In genomic region chr7:47346378-47346914, GRCh38 we compare ENCODE assay signal across 15 cellular contexts.
DNase-seq lines count a peak whose midpoint lies in the region; ATAC-seq and TF ChIP-seq lines count a peak whose summit lies in the region.
"Had no signal": no experiment of that assay in that cellular context is flagged by ENCODE, and none has a peak within 500 bp of the region (broad histone marks: within the 10 kb centered on the region; RNA-seq: fewer than 3 reads in every experiment).

No MANE protein-coding gene starts in this region.

- no peak overlapping the region for H2BK12ac ChIP-seq in neuronal stem cell (ENCODE audit: low read length)

- peak overlapping the region; percentile 22 for H3K27ac Mint-ChIP-seq in chondrocyte (ENCODE audit: unreplicated experiment)
- H3K27ac Mint-ChIP-seq in stimulated activated naive CD8-positive, alpha-beta T cell treated with anti-CD3 and anti-CD28 coated beads, Interleukin-15, amount 100 ng/mL, for 72 hours, result no peak overlapping the region
- H3K27ac Mint-ChIP-seq: CD8-positive, alpha-beta memory T cell; HFFc6 had no signal

- H3K36me3 Mint-ChIP-seq in chondrocyte (ENCODE audit: low read depth), result peaks cover 41% of the 10 kb centered on the region
- H3K36me3 Mint-ChIP-seq: CD8-positive, alpha-beta memory T cell had no signal

- H3K27ac ChIP-seq in neuronal stem cell (replicated peaks; ENCODE audit: low read length) (no peak overlapping the region), transverse colon (no peak overlapping the region)
- H3K27ac ChIP-seq: A549, BLaER1 had no signal

- H2AK5ac ChIP-seq in neuronal stem cell (ENCODE audit: low read depth, low read length), result no peak overlapping the region

- H3K36me3 ChIP-seq in neuronal stem cell (replicated peaks in 1 of 2; ENCODE audit: control insufficient read depth in 2 of 2, insufficient read depth in 2 of 2, low read length in 2 of 2) (peaks cover 0 to 26% of the 10 kb centered on the region in 2 donors), transverse colon (peaks cover 0 to 15% (median 7%) of the 10 kb centered on the region in 4 donors)

- no peak overlapping the region for H3K4me3 Mint-ChIP-seq in chondrocyte (ENCODE audit: unreplicated experiment)
- H3K4me3 Mint-ChIP-seq in stimulated activated naive CD8-positive, alpha-beta T cell treated with anti-CD3 and anti-CD28 coated beads, Interleukin-15, amount 100 ng/mL, for 72 hours, result no peak overlapping the region
- H3K4me3 Mint-ChIP-seq: CD8-positive, alpha-beta memory T cell; HFFc6 had no signal

- in situ Hi-C loops in transverse colon (cut with MboI; ENCODE audit: low pct_ligation_motif_present in 1 of 4, low pct_unique_long_range_greater_than_20kb in 1 of 4, low sequenced_read_pairs in 3 of 4), result no loop called here

- no peak overlapping the region for H4K8ac ChIP-seq in neuronal stem cell (ENCODE audit: low read depth, low read length)

- DNase-seq in chondrocyte (ENCODE audit: low spot score), result peak; percentile 62
- peak; percentile 31 for DNase-seq in islet precursor cell
- no peak for DNase-seq in neuronal stem cell (ENCODE audit: low spot score)
- DNase-seq in transverse colon, result peak; percentile 2
- no peak for DNase-seq in activated naive CD4-positive, alpha-beta T cell (lab: John Stamatoyannopoulos, UW)
- no peak for DNase-seq in AG20443 (ENCODE audit: low spot score)
- no peak for DNase-seq in stimulated activated naive CD8-positive, alpha-beta T cell treated with anti-CD3 and anti-CD28 coated beads, Interleukin-15, amount 100 ng/mL, for 72 hours
- DNase-seq: Caco-2; CD8-positive, alpha-beta memory T cell; DND-41; GDM1; HCEC 1CT; HFFc6 had no signal

- TF ChIP-seq CTCF in chondrocyte (IDR thresholded peaks at IDR 0.05) (no peak), transverse colon (IDR thresholded peaks at IDR 0.05) (no peak)

- H3K23ac ChIP-seq in neuronal stem cell (ENCODE audit: low read depth, low read length, poor library complexity), result peak overlapping the region; percentile 27

- no peak for ATAC-seq in stimulated activated naive CD8-positive, alpha-beta T cell treated with anti-CD3 and anti-CD28 coated beads, Interleukin-15, amount 100 ng/mL, for 72 hours

- H4K91ac ChIP-seq in neuronal stem cell (ENCODE audit: low read depth, low read length, poor library complexity), result no peak overlapping the region

- TF ChIP-seq EP300 in transverse colon (IDR thresholded peaks at IDR 0.05; ENCODE audit: low read depth), result no peak

- H2AFZ ChIP-seq in neuronal stem cell (ENCODE audit: low read length), result no peak overlapping the region

- H3K9ac ChIP-seq in neuronal stem cell (ENCODE audit: low read depth, low read length, poor library complexity), result no peak overlapping the region
- H3K9ac ChIP-seq: BLaER1 had no signal

- no peak overlapping the region for H2BK15ac ChIP-seq in neuronal stem cell (ENCODE audit: low read length)

- H3K4me1 ChIP-seq in neuronal stem cell (ENCODE audit: control insufficient read depth in 2 of 2, insufficient read depth in 1 of 2, low read depth in 1 of 2, low read length in 2 of 2), result peaks cover 0 to 2% of the 10 kb centered on the region in 2 donors
- no peaks in the 10 kb centered on the region for H3K4me1 ChIP-seq in transverse colon
- H3K4me1 ChIP-seq: Caco-2 had no signal

- H3K4ac ChIP-seq in neuronal stem cell (ENCODE audit: low read length), result no peak overlapping the region

- intact Hi-C loops in transverse colon (cut with DNase I; ENCODE audit: low total_unique reads), result no loop called here

- H3K14ac ChIP-seq in neuronal stem cell (ENCODE audit: low read length), result no peak overlapping the region

- no peaks in the 10 kb centered on the region for H3K9me3 Mint-ChIP-seq in chondrocyte (ENCODE audit: low read depth)
- H3K9me3 Mint-ChIP-seq in stimulated activated naive CD8-positive, alpha-beta T cell treated with anti-CD3 and anti-CD28 coated beads, Interleukin-15, amount 100 ng/mL, for 72 hours, result no peaks in the 10 kb centered on the region
- H3K9me3 Mint-ChIP-seq: HFFc6 had no signal

- no peak overlapping the region for H3K4me2 ChIP-seq in neuronal stem cell (ENCODE audit: insufficient read depth, low read length, poor library complexity, severe bottlenecking)
- H3K4me2 ChIP-seq: A549, BLaER1 had no signal

- H2BK5ac ChIP-seq in neuronal stem cell (ENCODE audit: low read length), result no peak overlapping the region

- H3K4me3 ChIP-seq in neuronal stem cell (ENCODE audit: low read length in 2 of 2), result no peak overlapping the region
- H3K4me3 ChIP-seq in transverse colon, result no peak overlapping the region
- H3K4me3 ChIP-seq: A549, BLaER1 had no signal

- H2BK120ac ChIP-seq in neuronal stem cell (ENCODE audit: low read depth, low read length), result no peak overlapping the region

- H3K27me3 ChIP-seq in neuronal stem cell (ENCODE audit: control insufficient read depth in 3 of 3, insufficient read depth in 3 of 3, low read depth in 1 of 3, low read length in 3 of 3) (no peaks in the 10 kb centered on the region), transverse colon (no peaks in the 10 kb centered on the region)
- H3K27me3 ChIP-seq: BLaER1 had no signal

- no peaks in the 10 kb centered on the region for H3K27me3 Mint-ChIP-seq in chondrocyte (ENCODE audit: low read depth)
- no peaks in the 10 kb centered on the region for H3K27me3 Mint-ChIP-seq in stimulated activated naive CD8-positive, alpha-beta T cell treated with anti-CD3 and anti-CD28 coated beads, Interleukin-15, amount 100 ng/mL, for 72 hours
- H3K27me3 Mint-ChIP-seq: CD8-positive, alpha-beta memory T cell had no signal

- no peaks in the 10 kb centered on the region for H3K9me3 ChIP-seq in neuronal stem cell (replicated peaks in 1 of 2; ENCODE audit: control insufficient read depth in 2 of 2, insufficient read depth in 1 of 2, low read depth in 1 of 2, low read length in 2 of 2)
- no peaks in the 10 kb centered on the region for H3K9me3 ChIP-seq in transverse colon
- H3K9me3 ChIP-seq: A549, BLaER1, Caco-2 had no signal

- H3K4me1 Mint-ChIP-seq in chondrocyte (ENCODE audit: low read depth), result peaks cover 70% of the 10 kb centered on the region
- H3K4me1 Mint-ChIP-seq in stimulated activated naive CD8-positive, alpha-beta T cell treated with anti-CD3 and anti-CD28 coated beads, Interleukin-15, amount 100 ng/mL, for 72 hours, result no peaks in the 10 kb centered on the region
- H3K4me1 Mint-ChIP-seq: CD8-positive, alpha-beta memory T cell had no signal

- peak overlapping the region; percentile 5 for H3K18ac ChIP-seq in neuronal stem cell (ENCODE audit: low read length)

- WGBS in neuronal stem cell (ENCODE audit: extremely low coverage in 2 of 2, insufficient read length in 2 of 2, insufficient replicate concordance in 1 of 2), 2 donors, result no CpG with 5 or more reads among the region's 7 CpGs
- 98% methylated on average over 7 of the region's 7 CpGs; no CpG with 5 or more reads in 1 of the 2 donors for WGBS in transverse colon (ENCODE audit: low coverage in 1 of 2), 2 donors

- TF ChIP-seq POLR2A in transverse colon (IDR thresholded peaks at IDR 0.05), result no peak

- H3K79me1 ChIP-seq in neuronal stem cell (ENCODE audit: low read depth, low read length), result peaks cover 3% of the 10 kb centered on the region

Comparison
In these comparisons a context has a peak if more than half of its experiments do, and no peak if none do; other contexts are left out.
1. DNase-seq: peak in chondrocyte (single experiment), islet precursor cell (single experiment) and transverse colon (single experiment); none in neuronal stem cell (single experiment), activated naive CD4-positive, alpha-beta T cell (0 of 4), AG20443 (single experiment) and stimulated activated naive CD8-positive, alpha-beta T cell treated with anti-CD3 and anti-CD28 coated beads, Interleukin-15, amount 100 ng/mL, for 72 hours (0 of 2).